Comparison of ENCODE assay signal across 9 cellular contexts in genomic region chr3:98688363-98688762, GRCh38.
"Had no signal": no experiment of that assay in that cellular context is flagged by ENCODE, and none has a peak within 500 bp of the region (broad histone marks: within the 10 kb centered on the region; RNA-seq: fewer than 3 reads in every experiment).

No MANE protein-coding gene starts in this region.

- H3K27me3 Mint-ChIP-seq: IgD-negative memory B cell had no signal

- DNase-seq: H9, HCEC 1CT, HFFc6 had no signal

- H3K4me3 Mint-ChIP-seq: GM23338, H9, HFFc6, IgD-negative memory B cell had no signal

- H3K27ac ChIP-seq: HL-60 had no signal

- H3K4me2 ChIP-seq: GM23338 had no signal

- H3K4me1 Mint-ChIP-seq: GM23338, H9, IgD-negative memory B cell had no signal

- ATAC-seq: GM23338, HepG2 had no signal

- H3K9me3 Mint-ChIP-seq: IgD-negative memory B cell had no signal

- H3K36me3 Mint-ChIP-seq: IgD-negative memory B cell had no signal

- H2AFZ ChIP-seq: GM23338 had no signal

- H3K4me3 ChIP-seq: GM23338 had no signal

- H3K27ac Mint-ChIP-seq: GM23338, H9, HFFc6, IgD-negative memory B cell had no signal

- FAIRE-seq: H1, H54, HepG2 had no signal
